In the genomic region with DNA sequence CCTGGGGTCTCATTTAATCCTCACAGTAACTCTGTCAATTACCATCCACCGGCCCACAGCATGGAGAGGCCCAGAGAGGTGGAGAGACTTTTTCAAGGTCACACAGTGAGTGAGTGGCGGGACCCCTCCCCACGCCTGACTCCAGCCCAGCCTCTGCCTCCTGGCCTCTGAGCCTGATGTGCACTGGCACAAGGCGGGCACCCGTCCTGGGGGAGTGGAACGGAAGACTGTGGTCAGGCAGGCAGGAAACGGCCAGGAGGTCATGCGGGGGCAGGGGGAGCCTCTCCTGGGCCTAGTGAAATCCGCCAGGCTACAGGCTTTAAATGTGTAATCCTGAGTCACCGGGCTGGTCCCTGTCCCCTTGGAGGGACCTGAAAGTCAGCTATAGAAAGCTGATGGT, we compare ENCODE assay signal across 9 cellular contexts. TPM values are rescaled to one million over a fixed set of nuclear protein-coding genes. Genes with fewer than 3 reads are reported as not detected.
A peak's percentile ranks its signal among the peaks of the same experiment; 100 is the strongest.
DNase-seq lines count a peak whose midpoint lies in the region; ATAC-seq and TF ChIP-seq lines count a peak whose summit lies in the region.
"Had no signal": no experiment of that assay in that cellular context is flagged by ENCODE, and none has a peak within 500 bp of the region (broad histone marks: within the 10 kb centered on the region; RNA-seq: fewer than 3 reads in every experiment).

No MANE protein-coding gene starts in this region.

- H3K27me3 ChIP-seq in psoas muscle (ENCODE audit: insufficient read depth in 3 of 3, low read length in 2 of 3), result no peaks in the 10 kb centered on the region

- H3K4me3 ChIP-seq in psoas muscle, result no peak overlapping the region

- peak; percentile 76 for ATAC-seq in GM18909 (IDR thresholded peaks at IDR 0.05; ENCODE audit: poor library complexity, unreplicated experiment)
- peak; percentile 47 to 64 (median 54) for ATAC-seq in psoas muscle
- no peak for ATAC-seq in GM18520 (IDR thresholded peaks at IDR 0.05; ENCODE audit: unreplicated experiment)
- ATAC-seq in HG02884 (IDR thresholded peaks at IDR 0.05; ENCODE audit: unreplicated experiment), result no peak
- no peak for ATAC-seq in GM18519 (IDR thresholded peaks at IDR 0.05; ENCODE audit: low FRiP score, unreplicated experiment)

- no peaks in the 10 kb centered on the region for H3K9me3 Mint-ChIP-seq in chondrocyte (ENCODE audit: low read depth)

- no peaks in the 10 kb centered on the region for H3K27me3 Mint-ChIP-seq in chondrocyte (ENCODE audit: low read depth)

- WGBS in psoas muscle, 3 donors, result 47 to 57% (median 55%) methylated on average over 10 of the region's 10 CpGs

- peaks cover 29% of the 10 kb centered on the region for H3K4me1 Mint-ChIP-seq in chondrocyte (ENCODE audit: low read depth)

- DNase-seq in M059J (ENCODE audit: low read depth) (peak; percentile 91), chondrocyte (ENCODE audit: low spot score) (peak; percentile 78), psoas muscle (peak; percentile 67 to 73), epidermal melanocyte (ENCODE audit: insufficient read length, low spot score) (no peak)
- DNase-seq: amygdala had no signal

- H3K27ac ChIP-seq in psoas muscle, result peak overlapping the region; percentile 68

- H3K4me1 ChIP-seq in psoas muscle, result peaks cover 34% of the 10 kb centered on the region

- H3K27ac Mint-ChIP-seq in chondrocyte (ENCODE audit: unreplicated experiment), result no peak overlapping the region

- no peak overlapping the region for H3K4me3 Mint-ChIP-seq in chondrocyte (ENCODE audit: unreplicated experiment)

- H3K36me3 ChIP-seq in psoas muscle (ENCODE audit: insufficient read depth in 1 of 2, low read depth in 1 of 2), result peaks cover 0 to 38% of the 10 kb centered on the region in 2 donors

- H3K36me3 Mint-ChIP-seq in chondrocyte (ENCODE audit: low read depth), result peaks cover 15% of the 10 kb centered on the region

- H3K9me3 ChIP-seq in psoas muscle, result no peaks in the 10 kb centered on the region

- intact Hi-C loops in psoas muscle (cut with DNase I), result no loop called here

- TF ChIP-seq CTCF in chondrocyte (IDR thresholded peaks at IDR 0.05) (no peak), psoas muscle (IDR thresholded peaks at IDR 0.05) (no peak)

RNA-seq across cellular contexts. Expression of a gene that starts 32.2 kb away (rescaled TPM):
- 9.8 and 18.2 TPM in 2 replicates for total RNA-seq in M059J (2014; rRNA removed; shearing (Covaris generic))
- 37.4 to 45.1 TPM (median 43.8 TPM) in 3 replicates for total RNA-seq in chondrocyte
- 10 to 100 TPM; 31.6 to 64.7 (median 47.9) TPM for total RNA-seq in psoas muscle
- 100 to 1,000 TPM in 1 of 3 donors, 10 to 100 TPM in 2; 11.2 to 112 (median 36.2) TPM for polyA plus RNA-seq in psoas muscle

Comparison
In these comparisons a context has a peak if more than half of its experiments do, and no peak if none do; other contexts are left out.
1. ATAC-seq: peak in GM18909 (single experiment) and psoas muscle (4 of 4); none in GM18520 (single experiment), HG02884 (single experiment) and GM18519 (single experiment).